Comparison of ENCODE assay signal across 7 cellular contexts in the genomic region with DNA sequence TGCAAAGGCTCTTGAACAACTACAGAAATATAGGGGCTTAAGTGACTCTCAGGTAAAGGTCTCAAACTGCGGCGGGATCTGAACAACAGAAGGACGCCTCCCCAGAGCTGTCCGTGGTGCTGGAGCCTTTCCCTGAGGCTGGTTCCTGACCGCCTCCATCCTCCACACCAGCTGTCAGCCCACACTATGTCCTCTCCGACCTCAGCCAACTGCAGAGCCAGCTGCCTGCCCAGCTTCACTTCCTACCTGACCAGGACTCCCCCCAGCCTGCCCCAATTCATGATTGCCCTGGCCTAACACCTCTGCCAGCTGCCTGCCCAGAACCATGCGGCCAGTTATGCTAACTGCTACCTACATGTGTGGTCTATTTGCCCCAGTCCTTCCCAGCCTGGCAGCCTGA.
A peak's percentile ranks its signal among the peaks of the same experiment; 100 is the strongest.
DNase-seq lines count a peak whose midpoint lies in the region; ATAC-seq and TF ChIP-seq lines count a peak whose summit lies in the region.

No MANE protein-coding gene starts in this region.

- no peaks in the 10 kb centered on the region for H3K9me3 ChIP-seq in mammary epithelial cell (replicated peaks; ENCODE audit: insufficient read depth, low read length)

- WGBS in mammary epithelial cell (ENCODE audit: low coverage, missing lambda C conversion rate), result 3% methylated on average over 6 of the region's 7 CpGs

- no peaks in the 10 kb centered on the region for H3K4me1 ChIP-seq in mammary epithelial cell (ENCODE audit: insufficient read depth, low read length)

- H3K27ac ChIP-seq in mammary epithelial cell (ENCODE audit: insufficient read depth, low read depth, low read length), result no peak overlapping the region

- H3K4me3 ChIP-seq in H7 (ENCODE audit: insufficient read depth, low read depth, low read length) (no peak overlapping the region), mammary epithelial cell (replicated peaks in 1 of 3; ENCODE audit: insufficient read depth in 1 of 3, low read depth in 2 of 3, low read length in 3 of 3) (no peak overlapping the region)

- DNase-seq in H7 (peak; percentile 76), MV-4-11 (lab: John Stamatoyannopoulos, UW) (peak; percentile 8), mammary epithelial cell (peak; percentile 16), myocyte (ENCODE audit: low read depth) (peak; percentile 82), sciatic nerve (ENCODE audit: low spot score) (no peak)

- no peaks in the 10 kb centered on the region for H4K20me1 ChIP-seq in mammary epithelial cell (ENCODE audit: insufficient read depth, low read length)

- H3K4me2 ChIP-seq in mammary epithelial cell (ENCODE audit: insufficient read depth, low read depth, low read length), result no peak overlapping the region

- in situ Hi-C loops in mammary epithelial cell (cut with MboI; ENCODE audit: low sequenced_read_pairs in 2 of 2), result no loop called here

- no TSS peak for BruUV-seq in mammary epithelial cell (replicated peaks; lab: Mats Ljungman, UMichigan)

- CTCF ChIA-PET in mammary epithelial cell (lab: Charles Lee; ENCODE audit: low non-redundant PET), result no interaction called here

- no peak for TF ChIP-seq CTCF in mammary epithelial cell (conservative IDR thresholded peaks at IDR 0.05 in 1 of 2, IDR thresholded peaks at IDR 0.05 in 1 of 2; ENCODE audit: extremely low read depth in 1 of 2, insufficient read depth in 1 of 2, low read depth in 1 of 2, low read length in 2 of 2)

- ATAC-seq in HG03196 (IDR thresholded peaks at IDR 0.05; ENCODE audit: unreplicated experiment), result no peak
- ATAC-seq in HG03342 (IDR thresholded peaks at IDR 0.05; ENCODE audit: unreplicated experiment), result no peak
- ATAC-seq in sciatic nerve, result no peak

- H2AFZ ChIP-seq in mammary epithelial cell (ENCODE audit: low read depth, low read length), result no peak overlapping the region

- dilution Hi-C loops in mammary epithelial cell (cut with HindIII; ENCODE audit: low sequenced_read_pairs), result no loop called here

- H3K9ac ChIP-seq in mammary epithelial cell (ENCODE audit: insufficient read depth, low read length), result no peak overlapping the region

- H3K79me2 ChIP-seq in mammary epithelial cell (ENCODE audit: insufficient read depth, low read length), result no peaks in the 10 kb centered on the region

- no peaks in the 10 kb centered on the region for H3K36me3 ChIP-seq in H7 (replicated peaks; ENCODE audit: control insufficient read depth, insufficient read depth, low read length)
- no peaks in the 10 kb centered on the region for H3K36me3 ChIP-seq in mammary epithelial cell (ENCODE audit: insufficient read depth, low read length)

- H3K27me3 ChIP-seq in H7 (ENCODE audit: control insufficient read depth, insufficient read depth, low read length) (no peaks in the 10 kb centered on the region), mammary epithelial cell (ENCODE audit: insufficient read depth, low read length) (no peaks in the 10 kb centered on the region)

- intact Hi-C loops in mammary epithelial cell (cut with micrococcal nuclease), result no loop called here
- intact Hi-C loops in sciatic nerve (cut with DNase I), result no loop called here
